ENCODE assay signal across 1 cellular context in the genomic region with DNA sequence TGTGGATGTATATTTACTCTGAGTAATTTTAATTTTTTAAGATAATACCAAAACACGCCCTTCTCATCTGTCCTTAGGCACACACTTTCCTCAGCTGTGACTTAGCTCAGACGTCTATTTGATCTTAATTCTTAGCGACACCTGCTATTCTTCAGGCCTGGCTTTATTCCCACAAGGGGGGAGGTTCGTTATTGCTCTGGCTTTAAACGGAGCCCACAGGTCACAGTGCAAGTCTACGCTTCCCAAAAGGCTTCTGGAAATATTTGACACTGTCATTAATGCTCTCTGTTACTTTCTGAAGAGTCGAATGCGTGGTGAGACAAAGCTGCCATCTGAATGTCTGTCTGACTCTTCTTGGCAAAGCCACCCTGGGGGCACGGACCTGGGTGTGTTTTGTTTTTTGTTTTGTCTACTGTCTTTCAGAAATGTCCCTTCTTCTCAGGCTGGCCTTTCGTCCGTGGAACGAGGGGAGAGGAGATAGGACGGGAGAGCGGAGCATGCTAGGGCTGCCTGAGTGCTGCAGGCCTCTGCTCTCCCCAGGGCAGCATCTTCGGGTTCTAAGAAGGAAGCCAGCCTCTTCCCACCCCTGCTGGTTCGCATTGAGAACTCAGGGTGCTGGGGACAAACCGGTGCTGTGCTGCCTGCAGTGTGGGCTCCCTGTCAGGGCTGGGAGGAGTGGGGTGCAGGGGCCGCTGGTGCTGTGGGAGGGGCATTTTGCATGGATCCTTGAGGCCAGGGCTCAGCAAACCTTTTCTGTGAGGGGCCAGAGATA.
TF ChIP-seq lines count a peak whose summit lies in the region.

No MANE protein-coding gene starts in this region.

TF ChIP-seq in IMR-90, 13 proteins besides CTCF, POLR2A, EP300 and RAD21:
- TF ChIP-seq BHLHE40 (IDR thresholded peaks at IDR 0.05; ENCODE audit: low read depth, low read length) (no peak), SMC3 (IDR thresholded peaks at IDR 0.05; ENCODE audit: low read depth, low read length) (no peak), RFX5 (IDR thresholded peaks at IDR 0.05; ENCODE audit: low read depth, low read length) (no peak), CHD1 (IDR thresholded peaks at IDR 0.05; ENCODE audit: low read depth, low read length) (no peak), CEBPB (IDR thresholded peaks at IDR 0.05; ENCODE audit: low read depth, low read length) (no peak), MXI1 (IDR thresholded peaks at IDR 0.05; ENCODE audit: borderline replicate concordance, low read depth, low read length) (no peak), NFE2L2 (IDR thresholded peaks at IDR 0.05; ENCODE audit: low read depth, low read length) (no peak), RCOR1 (IDR thresholded peaks at IDR 0.05; ENCODE audit: insufficient replicate concordance, low read length) (no peak), MAFK (IDR thresholded peaks at IDR 0.05; ENCODE audit: low read depth, low read length) (no peak), MAZ (IDR thresholded peaks at IDR 0.05; ENCODE audit: borderline replicate concordance, low read depth, low read length) (no peak), FOS (IDR thresholded peaks at IDR 0.05; ENCODE audit: low read depth, low read length) (no peak)
- TF ChIP-seq, protein P1, sequence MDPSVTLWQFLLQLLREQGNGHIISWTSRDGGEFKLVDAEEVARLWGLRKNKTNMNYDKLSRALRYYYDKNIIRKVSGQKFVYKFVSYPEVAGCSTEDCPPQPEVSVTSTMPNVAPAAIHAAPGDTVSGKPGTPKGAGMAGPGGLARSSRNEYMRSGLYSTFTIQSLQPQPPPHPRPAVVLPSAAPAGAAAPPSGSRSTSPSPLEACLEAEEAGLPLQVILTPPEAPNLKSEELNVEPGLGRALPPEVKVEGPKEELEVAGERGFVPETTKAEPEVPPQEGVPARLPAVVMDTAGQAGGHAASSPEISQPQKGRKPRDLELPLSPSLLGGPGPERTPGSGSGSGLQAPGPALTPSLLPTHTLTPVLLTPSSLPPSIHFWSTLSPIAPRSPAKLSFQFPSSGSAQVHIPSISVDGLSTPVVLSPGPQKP (IDR thresholded peaks at IDR 0.05; ENCODE audit: borderline replicate concordance, low read depth, low read length): no peak
- TF ChIP-seq, protein P2, sequence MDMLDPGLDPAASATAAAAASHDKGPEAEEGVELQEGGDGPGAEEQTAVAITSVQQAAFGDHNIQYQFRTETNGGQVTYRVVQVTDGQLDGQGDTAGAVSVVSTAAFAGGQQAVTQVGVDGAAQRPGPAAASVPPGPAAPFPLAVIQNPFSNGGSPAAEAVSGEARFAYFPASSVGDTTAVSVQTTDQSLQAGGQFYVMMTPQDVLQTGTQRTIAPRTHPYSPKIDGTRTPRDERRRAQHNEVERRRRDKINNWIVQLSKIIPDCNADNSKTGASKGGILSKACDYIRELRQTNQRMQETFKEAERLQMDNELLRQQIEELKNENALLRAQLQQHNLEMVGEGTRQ (IDR thresholded peaks at IDR 0.05; ENCODE audit: low read depth, low read length): no peak
TF ChIP-seq in IMR-90: peak in this region for 0.
